8 cellular contexts compared by ENCODE assay signal in genomic region chr10:75431180-75432111, GRCh38. TPM values are rescaled to one million over a fixed set of nuclear protein-coding genes. Genes with fewer than 3 reads are reported as not detected.
A peak's percentile ranks its signal among the peaks of the same experiment; 100 is the strongest.
DNase-seq lines count a peak whose midpoint lies in the region; ATAC-seq and TF ChIP-seq lines count a peak whose summit lies in the region.

Gene LRMDA (plus strand): TSS chr10:75431624.

- in situ Hi-C loops in GM13977 (cut with MboI; ENCODE audit: low pct_unique_long_range_greater_than_20kb, low sequenced_read_pairs, unreplicated experiment), result no loop called here

- no peaks in the 10 kb centered on the region for H3K36me3 Mint-ChIP-seq in memory B cell
- no peaks in the 10 kb centered on the region for H3K36me3 Mint-ChIP-seq in activated CD8-positive, alpha-beta memory T cell treated with anti-CD3 and anti-CD28 coated beads, Interleukin-2, amount 10 ng/mL, durations not matched to agents 7 days and 5 days

- no peaks in the 10 kb centered on the region for H3K36me3 ChIP-seq in MM.1S (replicated peaks; ENCODE audit: insufficient read depth, low read length)
- no peaks in the 10 kb centered on the region for H3K36me3 ChIP-seq in tibial nerve
- H3K36me3 ChIP-seq in OCI-LY7 (ENCODE audit: insufficient read depth, low read length), result no peaks in the 10 kb centered on the region

- H3K4me3 Mint-ChIP-seq in memory B cell, result peak within 1 kb of the TSS; percentile 43
- H3K4me3 Mint-ChIP-seq in activated CD8-positive, alpha-beta memory T cell treated with anti-CD3 and anti-CD28 coated beads, Interleukin-2, amount 10 ng/mL, durations not matched to agents 7 days and 5 days, result no peak within 1 kb of the TSS

- H3K9me3 ChIP-seq in MM.1S (replicated peaks; ENCODE audit: insufficient read depth, low read length), result no peaks in the 10 kb centered on the region
- H3K9me3 ChIP-seq in tibial nerve, result no peaks in the 10 kb centered on the region
- H3K9me3 ChIP-seq in OCI-LY7 (ENCODE audit: low read length), result no peaks in the 10 kb centered on the region

- H3K9me2 ChIP-seq in MM.1S (replicated peaks; ENCODE audit: insufficient read depth, low read length) (no peaks in the 10 kb centered on the region), OCI-LY7 (ENCODE audit: insufficient read depth, low read length) (no peaks in the 10 kb centered on the region)

- H3K4me1 ChIP-seq in MM.1S (ENCODE audit: low read length), result no peaks in the 10 kb centered on the region
- H3K4me1 ChIP-seq in tibial nerve, result peaks cover 0 to 52% (median 6%) of the 10 kb centered on the region in 4 donors
- H3K4me1 ChIP-seq in OCI-LY7 (ENCODE audit: insufficient read depth, low read length, poor library complexity, severe bottlenecking), result no peaks in the 10 kb centered on the region

- no peaks in the 10 kb centered on the region for H3K4me1 Mint-ChIP-seq in memory B cell
- H3K4me1 Mint-ChIP-seq in activated CD8-positive, alpha-beta memory T cell treated with anti-CD3 and anti-CD28 coated beads, Interleukin-2, amount 10 ng/mL, durations not matched to agents 7 days and 5 days, result peaks cover 3% of the 10 kb centered on the region

- WGBS in tibial nerve, 2 donors, result 8 to 10% methylated on average over 44 to 73 of the region's 82 CpGs

- H2AFZ ChIP-seq in MM.1S (ENCODE audit: low read length) (peak within 1 kb of the TSS; percentile 92), OCI-LY7 (ENCODE audit: low read length) (no peak within 1 kb of the TSS)

- H3K27ac ChIP-seq in MM.1S (ENCODE audit: low read length) (no peak within 1 kb of the TSS), dorsolateral prefrontal cortex (peak within 1 kb of the TSS in 40 of 59 donors; percentile 7 to 84 (median 60)), tibial nerve (peak within 1 kb of the TSS; percentile 72 to 88 (median 82)), OCI-LY7 (ENCODE audit: low read depth, low read length, poor library complexity, severe bottlenecking) (no peak within 1 kb of the TSS)

- DNase-seq in GM13977 (ENCODE audit: low spot score) (peak; percentile 58), MM.1S (peak; percentile 35), dorsolateral prefrontal cortex (peak in 1 of 10 donors; percentile 54), memory B cell (ENCODE audit: low spot score in 2 of 2) (no peak), tibial nerve (ENCODE audit: low spot score in 2 of 2) (peak; percentile 20 to 41), OCI-LY7 (ENCODE audit: low spot score) (no peak)
- DNase-seq in activated CD8-positive, alpha-beta memory T cell treated with anti-CD3 and anti-CD28 coated beads, Interleukin-2, amount 10 ng/mL, durations not matched to agents 7 days and 5 days, result no peak

- no TSS peak for BruUV-seq in OCI-LY7 (replicated peaks; lab: Mats Ljungman, UMichigan)

- no peak for TF ChIP-seq POLR2A in tibial nerve (IDR thresholded peaks at IDR 0.05)

- H3K27me3 ChIP-seq in MM.1S (replicated peaks; ENCODE audit: insufficient read depth, low read length) (no peaks in the 10 kb centered on the region), dorsolateral prefrontal cortex (peaks cover 0 to 53% (median 11%) of the 10 kb centered on the region in 45 donors), tibial nerve (no peaks in the 10 kb centered on the region)

- peak within 1 kb of the TSS; percentile 86 for H3K4me2 ChIP-seq in MM.1S (ENCODE audit: low read depth, low read length)
- no peak within 1 kb of the TSS for H3K4me2 ChIP-seq in OCI-LY7 (ENCODE audit: low read length)

- H3K79me2 ChIP-seq in MM.1S (ENCODE audit: low read length) (no peaks in the 10 kb centered on the region), OCI-LY7 (ENCODE audit: insufficient read depth, low read depth, low read length) (no peaks in the 10 kb centered on the region)

- POLR2A ChIA-PET in OCI-LY7 (lab: Charles Lee), result no interaction called here

- intact Hi-C loops in dorsolateral prefrontal cortex (cut with DNase I) (no loop called here), OCI-LY7 (cut with micrococcal nuclease; ENCODE audit: unreplicated experiment) (no loop called here)

- no peaks in the 10 kb centered on the region for H4K20me1 ChIP-seq in MM.1S (ENCODE audit: insufficient read depth, low read length)
- no peaks in the 10 kb centered on the region for H4K20me1 ChIP-seq in OCI-LY7 (ENCODE audit: insufficient read depth, low read length)

- H3K9me3 Mint-ChIP-seq in memory B cell, result no peaks in the 10 kb centered on the region
- no peaks in the 10 kb centered on the region for H3K9me3 Mint-ChIP-seq in activated CD8-positive, alpha-beta memory T cell treated with anti-CD3 and anti-CD28 coated beads, Interleukin-2, amount 10 ng/mL, durations not matched to agents 7 days and 5 days (ENCODE audit: low read depth)

- H3K27me3 Mint-ChIP-seq in memory B cell, result peaks cover 29% of the 10 kb centered on the region
- peaks cover 60% of the 10 kb centered on the region for H3K27me3 Mint-ChIP-seq in activated CD8-positive, alpha-beta memory T cell treated with anti-CD3 and anti-CD28 coated beads, Interleukin-2, amount 10 ng/mL, durations not matched to agents 7 days and 5 days

- H3K4me3 ChIP-seq in MM.1S (ENCODE audit: low read length) (peak within 1 kb of the TSS; percentile 74), dorsolateral prefrontal cortex (peak within 1 kb of the TSS; percentile 34 to 74 (median 62)), tibial nerve (peak within 1 kb of the TSS; percentile 50 to 84 (median 65)), OCI-LY7 (ENCODE audit: low read depth, low read length, poor library complexity, severe bottlenecking) (no peak within 1 kb of the TSS)

- no peak within 1 kb of the TSS for H3K27ac Mint-ChIP-seq in memory B cell
- no peak within 1 kb of the TSS for H3K27ac Mint-ChIP-seq in activated CD8-positive, alpha-beta memory T cell treated with anti-CD3 and anti-CD28 coated beads, Interleukin-2, amount 10 ng/mL, durations not matched to agents 7 days and 5 days

- ATAC-seq in memory B cell (ENCODE audit: low read depth) (no peak), HG03460 (IDR thresholded peaks at IDR 0.05; ENCODE audit: unreplicated experiment) (no peak)
- no peak for ATAC-seq in activated CD8-positive, alpha-beta memory T cell treated with anti-CD3 and anti-CD28 coated beads, Interleukin-2, amount 10 ng/mL, durations not matched to agents 7 days and 5 days

- CTCF ChIA-PET in OCI-LY7 (lab: Charles Lee; ENCODE audit: unreplicated experiment), result no interaction called here
- CTCF ChIA-PET in activated CD8-positive, alpha-beta memory T cell treated with anti-CD3 and anti-CD28 coated beads, Interleukin-2, amount 10 ng/mL, durations not matched to agents 7 days and 5 days (lab: Charles Lee), result no interaction called here

- H3K9ac ChIP-seq in MM.1S (ENCODE audit: low read length), result peak within 1 kb of the TSS; percentile 58

- no peak for TF ChIP-seq EP300 in tibial nerve (IDR thresholded peaks at IDR 0.05)

- TF ChIP-seq CTCF in GM13977 (IDR thresholded peaks at IDR 0.05; ENCODE audit: extremely low read depth, insufficient read depth, missing control alignments) (no peak), MM.1S (IDR thresholded peaks at IDR 0.05; ENCODE audit: low read length) (no peak), dorsolateral prefrontal cortex (IDR thresholded peaks at IDR 0.05 in 54 of 56, conservative IDR thresholded peaks at IDR 0.05 in 2 of 56; ENCODE audit: low read depth in 1 of 56, partially characterized antibody in 56 of 56) (no peak), tibial nerve (IDR thresholded peaks at IDR 0.05) (peak in 1 of 5 experiments; percentile 21), OCI-LY7 (conservative IDR thresholded peaks at IDR 0.05; ENCODE audit: low read length) (no peak)

- no peaks in the 10 kb centered on the region for H3F3A ChIP-seq in MM.1S (ENCODE audit: insufficient read depth, low read length)

RNA-seq across cellular contexts. Expression of gene LRMDA, which starts in this region (rescaled TPM):
- 10 to 100 TPM in 54 of 120 experiments, 1 to 10 TPM in 66; 2.8 to 27.7 (median 9.5) TPM for total RNA-seq in dorsolateral prefrontal cortex
- 10 to 100 TPM in 3 of 4 donors, 1 to 10 TPM in 1; 9.8 to 18.6 (median 15.8) TPM for total RNA-seq in tibial nerve
- total RNA-seq in OCI-LY7 (2014; rRNA removed; shearing (Covaris generic)), result not detected in 2 replicates
- not detected in 2 replicates for total RNA-seq in OCI-LY7 (2022)
- not detected for total RNA-seq in activated CD8-positive, alpha-beta memory T cell treated with anti-CD3 and anti-CD28 coated beads, Interleukin-2, amount 10 ng/mL, durations not matched to agents 7 days and 5 days

Comparison
In these comparisons a context has a peak if more than half of its experiments do, and no peak if none do; other contexts are left out.
1. DNase-seq: peak in GM13977 (single experiment), MM.1S (single experiment) and tibial nerve (2 of 2); none in memory B cell (0 of 2), OCI-LY7 (single experiment) and activated CD8-positive, alpha-beta memory T cell treated with anti-CD3 and anti-CD28 coated beads, Interleukin-2, amount 10 ng/mL, durations not matched to agents 7 days and 5 days (single experiment).
2. H3K27ac ChIP-seq: peak in dorsolateral prefrontal cortex (40 of 59) and tibial nerve (4 of 4); none in MM.1S (single experiment) and OCI-LY7 (single experiment).